9 cellular contexts compared by ENCODE assay signal in the genomic region with DNA sequence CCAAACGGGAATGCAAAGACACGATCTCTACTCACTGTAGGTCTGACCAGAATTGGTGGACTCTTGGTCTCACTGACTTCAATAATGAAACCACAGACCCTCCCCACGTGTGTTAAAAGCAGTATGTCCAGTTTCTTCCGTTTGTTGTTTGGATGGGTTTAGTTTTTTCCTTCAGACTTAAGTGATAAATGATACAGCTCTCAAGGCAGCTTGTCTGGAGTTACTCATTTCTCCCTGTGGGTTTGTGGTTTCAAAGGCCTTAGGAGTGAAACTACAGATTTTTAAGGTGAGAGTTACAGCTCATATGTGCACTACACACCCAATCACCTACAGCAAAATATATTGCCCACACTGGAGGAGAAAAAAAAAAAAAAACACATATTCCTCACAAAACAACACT.
A peak's percentile ranks its signal among the peaks of the same experiment; 100 is the strongest.
DNase-seq lines count a peak whose midpoint lies in the region; ATAC-seq and TF ChIP-seq lines count a peak whose summit lies in the region.
"Had no signal": no experiment of that assay in that cellular context is flagged by ENCODE, and none has a peak within 500 bp of the region (broad histone marks: within the 10 kb centered on the region; RNA-seq: fewer than 3 reads in every experiment).

No MANE protein-coding gene starts in this region.

- POLR2A ChIA-PET in SK-N-SH (lab: Yijun Ruan, JAX), result no interaction called here

- H3K4me1 ChIP-seq in SK-N-SH (ENCODE audit: control insufficient read depth in 1 of 2, insufficient read depth in 2 of 2, low read depth in 1 of 2, low read length in 1 of 2) (peaks cover 7 to 17% of the 10 kb centered on the region in 2 experiments; a peak in 3 of 4 replicates), transverse colon (no peaks in the 10 kb centered on the region)

- TF ChIP-seq RAD21 in SK-N-SH (IDR thresholded peaks at IDR 0.05; ENCODE audit: low read length), result no peak

- intact Hi-C loops in transverse colon (cut with DNase I; ENCODE audit: low total_unique reads), result no loop called here

- TF ChIP-seq CTCF in SK-N-SH (IDR thresholded peaks at IDR 0.05) (no peak), transverse colon (IDR thresholded peaks at IDR 0.05) (no peak)

- WGBS in SK-N-SH (ENCODE audit: low lambda C conversion rate), result 67% methylated on average over 4 of the region's 4 CpGs
- WGBS in transverse colon (ENCODE audit: low coverage in 1 of 2), 2 donors, result 64 to 100% methylated on average over 2 to 4 of the region's 4 CpGs

- peak; percentile 95 for ATAC-seq in GM18861 (IDR thresholded peaks at IDR 0.05; ENCODE audit: unreplicated experiment)
- peak; percentile 93 for ATAC-seq in HG02678 (IDR thresholded peaks at IDR 0.05; ENCODE audit: unreplicated experiment)

- peaks cover 16% of the 10 kb centered on the region for H3F3A ChIP-seq in SK-N-SH (replicated peaks; ENCODE audit: insufficient read depth)

- no peaks in the 10 kb centered on the region for H3K79me2 ChIP-seq in SK-N-SH (ENCODE audit: insufficient read depth)

- DNase-seq in SK-N-SH, result no peak
- peak; percentile 60 for DNase-seq in myocyte (ENCODE audit: low read depth)
- no peak for DNase-seq in DMS 273 (lab: John Stamatoyannopoulos, UW; ENCODE audit: unreplicated experiment)
- no peak for DNase-seq in germinal center (ENCODE audit: low spot score)
- DNase-seq in transverse colon, result no peak
- DNase-seq in NCI-H524 treated with DMSO at 0.1 percent for 48 hours (lab: John Stamatoyannopoulos, UW), result no peak
- DNase-seq: occipital lobe had no signal

- H3K4me3 ChIP-seq in SK-N-SH (ENCODE audit: low read depth in 2 of 2, low read length in 1 of 2) (no peak overlapping the region), transverse colon (no peak overlapping the region)

- no peak overlapping the region for H2AFZ ChIP-seq in SK-N-SH (ENCODE audit: low read depth)

- peak overlapping the region in 1 of 2 experiments; percentile 90; a peak in 2 of 4 replicates for H3K27ac ChIP-seq in SK-N-SH (ENCODE audit: low read depth in 2 of 2, low read length in 1 of 2)
- H3K27ac ChIP-seq in transverse colon, result peak overlapping the region in 2 of 4 donors; percentile 4 to 28

- H3K27me3 ChIP-seq in SK-N-SH (ENCODE audit: insufficient read depth) (no peaks in the 10 kb centered on the region), transverse colon (no peaks in the 10 kb centered on the region)

- CTCF ChIA-PET in SK-N-SH (lab: Yijun Ruan, JAX), result no interaction called here

- no peaks in the 10 kb centered on the region for H3K9me2 ChIP-seq in SK-N-SH

- H4K20me1 ChIP-seq in SK-N-SH (ENCODE audit: insufficient read depth), result no peaks in the 10 kb centered on the region

- H3K36me3 ChIP-seq in SK-N-SH (replicated peaks in 1 of 2; ENCODE audit: control insufficient read depth in 1 of 2, insufficient read depth in 2 of 2, low read length in 1 of 2) (no peaks in the 10 kb centered on the region), transverse colon (no peaks in the 10 kb centered on the region)

- no peak overlapping the region for H3K9ac ChIP-seq in SK-N-SH

- no peak overlapping the region for H3K4me2 ChIP-seq in SK-N-SH

- in situ Hi-C loops in transverse colon (cut with MboI; ENCODE audit: low pct_ligation_motif_present in 1 of 4, low pct_unique_long_range_greater_than_20kb in 1 of 4, low sequenced_read_pairs in 3 of 4), result no loop called here

- TF ChIP-seq EP300 in SK-N-SH (IDR thresholded peaks at IDR 0.05; ENCODE audit: borderline replicate concordance in 1 of 2, low read depth in 1 of 2, low read length in 1 of 2) (peak in 1 of 2 experiments; percentile 70; a peak in 1 of 4 replicates), transverse colon (IDR thresholded peaks at IDR 0.05; ENCODE audit: low read depth) (no peak)

- no peak for TF ChIP-seq POLR2A in transverse colon (IDR thresholded peaks at IDR 0.05)

- H3K9me3 ChIP-seq in SK-N-SH (no peaks in the 10 kb centered on the region), transverse colon (no peaks in the 10 kb centered on the region)

TF ChIP-seq in SK-N-SH, 30 proteins besides CTCF, POLR2A, EP300 and RAD21:
- TF ChIP-seq TEAD4 (IDR thresholded peaks at IDR 0.05; ENCODE audit: borderline replicate concordance, insufficient read depth), result 0 out of 2 replicates have a peak, but pooled peaks have one; percentile 27
- peak; percentile 43; the same call in 1 of the 2 replicates for TF ChIP-seq FOSL2 (IDR thresholded peaks at IDR 0.05; ENCODE audit: borderline replicate concordance, low read depth)
- TF ChIP-seq, protein P1, sequence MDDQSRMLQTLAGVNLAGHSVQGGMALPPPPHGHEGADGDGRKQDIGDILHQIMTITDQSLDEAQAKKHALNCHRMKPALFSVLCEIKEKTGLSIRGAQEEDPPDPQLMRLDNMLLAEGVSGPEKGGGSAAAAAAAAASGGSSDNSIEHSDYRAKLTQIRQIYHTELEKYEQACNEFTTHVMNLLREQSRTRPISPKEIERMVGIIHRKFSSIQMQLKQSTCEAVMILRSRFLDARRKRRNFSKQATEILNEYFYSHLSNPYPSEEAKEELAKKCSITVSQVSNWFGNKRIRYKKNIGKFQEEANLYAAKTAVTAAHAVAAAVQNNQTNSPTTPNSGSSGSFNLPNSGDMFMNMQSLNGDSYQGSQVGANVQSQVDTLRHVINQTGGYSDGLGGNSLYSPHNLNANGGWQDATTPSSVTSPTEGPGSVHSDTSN (IDR thresholded peaks at IDR 0.05), result peak; percentile 83
- TF ChIP-seq JUND (IDR thresholded peaks at IDR 0.05), result peak; percentile 54
- no peak for TF ChIP-seq GABPA (IDR thresholded peaks at IDR 0.05; ENCODE audit: low read depth)
- TF ChIP-seq, protein P2, sequence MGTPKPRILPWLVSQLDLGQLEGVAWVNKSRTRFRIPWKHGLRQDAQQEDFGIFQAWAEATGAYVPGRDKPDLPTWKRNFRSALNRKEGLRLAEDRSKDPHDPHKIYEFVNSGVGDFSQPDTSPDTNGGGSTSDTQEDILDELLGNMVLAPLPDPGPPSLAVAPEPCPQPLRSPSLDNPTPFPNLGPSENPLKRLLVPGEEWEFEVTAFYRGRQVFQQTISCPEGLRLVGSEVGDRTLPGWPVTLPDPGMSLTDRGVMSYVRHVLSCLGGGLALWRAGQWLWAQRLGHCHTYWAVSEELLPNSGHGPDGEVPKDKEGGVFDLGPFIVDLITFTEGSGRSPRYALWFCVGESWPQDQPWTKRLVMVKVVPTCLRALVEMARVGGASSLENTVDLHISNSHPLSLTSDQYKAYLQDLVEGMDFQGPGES (IDR thresholded peaks at IDR 0.05; ENCODE audit: low read depth, low read length), result no peak
- peak; percentile 41; the same call in 1 of the 2 replicates for TF ChIP-seq NFIC (IDR thresholded peaks at IDR 0.05; ENCODE audit: borderline replicate concordance)
- TF ChIP-seq FOXM1 (IDR thresholded peaks at IDR 0.05; ENCODE audit: low read depth), result no peak
- peak; percentile 78 for TF ChIP-seq TCF12 (IDR thresholded peaks at IDR 0.05)
- TF ChIP-seq MEF2A (IDR thresholded peaks at IDR 0.05; ENCODE audit: borderline replicate concordance, low read depth), result peak; percentile 51; the same call in 1 of the 2 replicates
TF ChIP-seq in SK-N-SH: peak in this region for 7.
